In the genomic region with DNA sequence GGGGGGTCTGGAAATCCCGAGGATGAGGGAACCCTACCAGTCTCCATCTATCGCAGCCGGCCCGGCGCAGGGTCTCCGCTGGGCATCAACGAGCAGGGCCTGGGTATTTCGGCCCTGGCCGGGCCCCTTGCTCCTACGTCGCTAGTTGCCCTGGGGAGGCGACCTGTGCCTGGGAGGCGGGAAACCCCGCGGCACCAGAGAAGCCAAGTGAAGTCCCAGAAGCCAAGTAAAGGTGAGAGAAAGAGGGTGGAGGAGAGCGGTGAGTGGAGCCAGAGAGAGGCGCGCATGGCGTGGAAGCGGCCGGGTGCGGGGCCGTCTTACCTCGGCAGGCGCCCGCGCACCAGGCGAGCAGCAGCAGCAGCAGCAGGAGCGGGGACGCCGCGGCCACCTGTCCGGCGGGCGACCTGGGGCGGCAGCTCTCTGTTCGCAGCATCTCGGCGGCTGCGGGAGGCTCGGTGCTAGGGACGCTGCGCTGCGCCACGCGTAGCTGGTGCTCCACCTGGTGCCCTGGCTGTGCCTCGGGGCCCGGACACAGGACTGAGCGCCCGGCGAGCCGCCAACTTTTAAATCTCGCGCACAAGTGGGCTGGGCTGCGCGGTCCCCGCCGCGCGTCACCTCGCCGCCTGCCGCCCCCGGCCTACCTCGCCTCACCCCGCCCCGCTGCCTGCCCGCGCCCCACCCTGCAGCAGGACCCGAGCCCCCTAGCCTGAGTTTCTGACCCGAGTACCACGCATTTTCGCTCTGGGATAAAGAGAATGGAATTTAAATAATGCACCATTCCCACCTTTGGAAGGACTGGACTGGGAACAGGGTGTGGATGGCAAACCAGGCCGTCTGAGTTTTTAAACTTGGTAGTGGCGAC, we compare ENCODE assay signal across 1 cellular context.
TF ChIP-seq lines count a peak whose summit lies in the region.

A gene with protein sequence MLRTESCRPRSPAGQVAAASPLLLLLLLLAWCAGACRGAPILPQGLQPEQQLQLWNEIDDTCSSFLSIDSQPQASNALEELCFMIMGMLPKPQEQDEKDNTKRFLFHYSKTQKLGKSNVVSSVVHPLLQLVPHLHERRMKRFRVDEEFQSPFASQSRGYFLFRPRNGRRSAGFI (minus strand): TSS at position 539 of the 862 bp plus-strand sequence. CDS start 106 bp downstream, at position 433.

TF ChIP-seq in K562, 482 proteins besides CTCF, POLR2A, EP300 and RAD21 (continued from another document and continues in another):
- TF ChIP-seq, protein P1, sequence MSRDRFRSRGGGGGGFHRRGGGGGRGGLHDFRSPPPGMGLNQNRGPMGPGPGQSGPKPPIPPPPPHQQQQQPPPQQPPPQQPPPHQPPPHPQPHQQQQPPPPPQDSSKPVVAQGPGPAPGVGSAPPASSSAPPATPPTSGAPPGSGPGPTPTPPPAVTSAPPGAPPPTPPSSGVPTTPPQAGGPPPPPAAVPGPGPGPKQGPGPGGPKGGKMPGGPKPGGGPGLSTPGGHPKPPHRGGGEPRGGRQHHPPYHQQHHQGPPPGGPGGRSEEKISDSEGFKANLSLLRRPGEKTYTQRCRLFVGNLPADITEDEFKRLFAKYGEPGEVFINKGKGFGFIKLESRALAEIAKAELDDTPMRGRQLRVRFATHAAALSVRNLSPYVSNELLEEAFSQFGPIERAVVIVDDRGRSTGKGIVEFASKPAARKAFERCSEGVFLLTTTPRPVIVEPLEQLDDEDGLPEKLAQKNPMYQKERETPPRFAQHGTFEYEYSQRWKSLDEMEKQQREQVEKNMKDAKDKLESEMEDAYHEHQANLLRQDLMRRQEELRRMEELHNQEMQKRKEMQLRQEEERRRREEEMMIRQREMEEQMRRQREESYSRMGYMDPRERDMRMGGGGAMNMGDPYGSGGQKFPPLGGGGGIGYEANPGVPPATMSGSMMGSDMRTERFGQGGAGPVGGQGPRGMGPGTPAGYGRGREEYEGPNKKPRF (IDR thresholded peaks at IDR 0.05; ENCODE audit: low read depth, low read length) = no peak
- no peak for TF ChIP-seq BMI1 (IDR thresholded peaks at IDR 0.05; ENCODE audit: low read length)
- TF ChIP-seq ETV6 (IDR thresholded peaks at IDR 0.05; ENCODE audit: borderline replicate concordance in 1 of 2, low read depth in 2 of 2, low read length in 1 of 2) = no peak
- no peak for TF ChIP-seq ETV6 (CRISPR knock-in tag; IDR thresholded peaks at IDR 0.05; ENCODE audit: borderline replicate concordance)
- peak; percentile 43; the same call in 1 of the 2 replicates for TF ChIP-seq PML (IDR thresholded peaks at IDR 0.05; ENCODE audit: low read length)
- TF ChIP-seq ELF2 (CRISPR knock-in tag; IDR thresholded peaks at IDR 0.05) = no peak
- no peak for TF ChIP-seq RFX5 (IDR thresholded peaks at IDR 0.05; ENCODE audit: low read depth, low read length)
- no peak for TF ChIP-seq POU5F1 (IDR thresholded peaks at IDR 0.05; ENCODE audit: borderline replicate concordance, low read depth, low read length, partially characterized antibody)
- no peak for TF ChIP-seq XRCC3 (IDR thresholded peaks at IDR 0.05)
- TF ChIP-seq MYNN (IDR thresholded peaks at IDR 0.05) = 0 out of 2 replicates have a peak, but pooled peaks have one; percentile 50
- no peak for TF ChIP-seq MYNN (CRISPR knock-in tag; IDR thresholded peaks at IDR 0.05)
- TF ChIP-seq RBM34 (IDR thresholded peaks at IDR 0.05; ENCODE audit: borderline replicate concordance, insufficient read depth, low read length) = 0 out of 2 replicates have a peak, but pooled peaks have one; percentile 72
- TF ChIP-seq NONO (IDR thresholded peaks at IDR 0.05; ENCODE audit: low read depth in 2 of 2, low read length in 1 of 2) = peak; percentile 31 to 97; a peak in 2 of 4 replicates
- no peak for TF ChIP-seq ZNF77 (CRISPR knock-in tag; IDR thresholded peaks at IDR 0.05)
- TF ChIP-seq, protein P2, sequence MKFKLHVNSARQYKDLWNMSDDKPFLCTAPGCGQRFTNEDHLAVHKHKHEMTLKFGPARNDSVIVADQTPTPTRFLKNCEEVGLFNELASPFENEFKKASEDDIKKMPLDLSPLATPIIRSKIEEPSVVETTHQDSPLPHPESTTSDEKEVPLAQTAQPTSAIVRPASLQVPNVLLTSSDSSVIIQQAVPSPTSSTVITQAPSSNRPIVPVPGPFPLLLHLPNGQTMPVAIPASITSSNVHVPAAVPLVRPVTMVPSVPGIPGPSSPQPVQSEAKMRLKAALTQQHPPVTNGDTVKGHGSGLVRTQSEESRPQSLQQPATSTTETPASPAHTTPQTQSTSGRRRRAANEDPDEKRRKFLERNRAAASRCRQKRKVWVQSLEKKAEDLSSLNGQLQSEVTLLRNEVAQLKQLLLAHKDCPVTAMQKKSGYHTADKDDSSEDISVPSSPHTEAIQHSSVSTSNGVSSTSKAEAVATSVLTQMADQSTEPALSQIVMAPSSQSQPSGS (CRISPR knock-in tag; IDR thresholded peaks at IDR 0.05) = no peak
- TF ChIP-seq DPF2 (IDR thresholded peaks at IDR 0.05) = no peak
- TF ChIP-seq NCOA2 (IDR thresholded peaks at IDR 0.05; ENCODE audit: partially characterized antibody in 2 of 2) = no peak
- no peak for TF ChIP-seq MTF1 (CRISPR knock-in tag; IDR thresholded peaks at IDR 0.05; ENCODE audit: borderline replicate concordance)
- no peak for TF ChIP-seq NFE2L1 (tag; IDR thresholded peaks at IDR 0.05; ENCODE audit: borderline replicate concordance, low read depth)
- no peak for TF ChIP-seq ZNF431 (CRISPR knock-in tag; IDR thresholded peaks at IDR 0.05)
- no peak for TF ChIP-seq HNRNPK (IDR thresholded peaks at IDR 0.05; ENCODE audit: low read depth, low read length, poor library complexity, severe bottlenecking)
- TF ChIP-seq, protein P3, sequence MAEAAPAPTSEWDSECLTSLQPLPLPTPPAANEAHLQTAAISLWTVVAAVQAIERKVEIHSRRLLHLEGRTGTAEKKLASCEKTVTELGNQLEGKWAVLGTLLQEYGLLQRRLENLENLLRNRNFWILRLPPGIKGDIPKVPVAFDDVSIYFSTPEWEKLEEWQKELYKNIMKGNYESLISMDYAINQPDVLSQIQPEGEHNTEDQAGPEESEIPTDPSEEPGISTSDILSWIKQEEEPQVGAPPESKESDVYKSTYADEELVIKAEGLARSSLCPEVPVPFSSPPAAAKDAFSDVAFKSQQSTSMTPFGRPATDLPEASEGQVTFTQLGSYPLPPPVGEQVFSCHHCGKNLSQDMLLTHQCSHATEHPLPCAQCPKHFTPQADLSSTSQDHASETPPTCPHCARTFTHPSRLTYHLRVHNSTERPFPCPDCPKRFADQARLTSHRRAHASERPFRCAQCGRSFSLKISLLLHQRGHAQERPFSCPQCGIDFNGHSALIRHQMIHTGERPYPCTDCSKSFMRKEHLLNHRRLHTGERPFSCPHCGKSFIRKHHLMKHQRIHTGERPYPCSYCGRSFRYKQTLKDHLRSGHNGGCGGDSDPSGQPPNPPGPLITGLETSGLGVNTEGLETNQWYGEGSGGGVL (CRISPR knock-in tag; IDR thresholded peaks at IDR 0.05) = no peak
- 0 out of 2 replicates have a peak, but pooled peaks have one; percentile 18 for TF ChIP-seq KLF1 (tag; IDR thresholded peaks at IDR 0.05)
- TF ChIP-seq, protein P4, sequence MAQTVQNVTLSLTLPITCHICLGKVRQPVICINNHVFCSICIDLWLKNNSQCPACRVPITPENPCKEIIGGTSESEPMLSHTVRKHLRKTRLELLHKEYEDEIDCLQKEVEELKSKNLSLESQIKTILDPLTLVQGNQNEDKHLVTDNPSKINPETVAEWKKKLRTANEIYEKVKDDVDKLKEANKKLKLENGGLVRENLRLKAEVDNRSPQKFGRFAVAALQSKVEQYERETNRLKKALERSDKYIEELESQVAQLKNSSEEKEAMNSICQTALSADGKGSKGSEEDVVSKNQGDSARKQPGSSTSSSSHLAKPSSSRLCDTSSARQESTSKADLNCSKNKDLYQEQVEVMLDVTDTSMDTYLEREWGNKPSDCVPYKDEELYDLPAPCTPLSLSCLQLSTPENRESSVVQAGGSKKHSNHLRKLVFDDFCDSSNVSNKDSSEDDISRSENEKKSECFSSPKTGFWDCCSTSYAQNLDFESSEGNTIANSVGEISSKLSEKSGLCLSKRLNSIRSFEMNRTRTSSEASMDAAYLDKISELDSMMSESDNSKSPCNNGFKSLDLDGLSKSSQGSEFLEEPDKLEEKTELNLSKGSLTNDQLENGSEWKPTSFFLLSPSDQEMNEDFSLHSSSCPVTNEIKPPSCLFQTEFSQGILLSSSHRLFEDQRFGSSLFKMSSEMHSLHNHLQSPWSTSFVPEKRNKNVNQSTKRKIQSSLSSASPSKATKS (CRISPR knock-in tag; IDR thresholded peaks at IDR 0.05) = no peak
- TF ChIP-seq FOXP1 (CRISPR knock-in tag; IDR thresholded peaks at IDR 0.05) = no peak
- no peak for TF ChIP-seq OTX1 (CRISPR knock-in tag; IDR thresholded peaks at IDR 0.05)
- TF ChIP-seq, protein P5, sequence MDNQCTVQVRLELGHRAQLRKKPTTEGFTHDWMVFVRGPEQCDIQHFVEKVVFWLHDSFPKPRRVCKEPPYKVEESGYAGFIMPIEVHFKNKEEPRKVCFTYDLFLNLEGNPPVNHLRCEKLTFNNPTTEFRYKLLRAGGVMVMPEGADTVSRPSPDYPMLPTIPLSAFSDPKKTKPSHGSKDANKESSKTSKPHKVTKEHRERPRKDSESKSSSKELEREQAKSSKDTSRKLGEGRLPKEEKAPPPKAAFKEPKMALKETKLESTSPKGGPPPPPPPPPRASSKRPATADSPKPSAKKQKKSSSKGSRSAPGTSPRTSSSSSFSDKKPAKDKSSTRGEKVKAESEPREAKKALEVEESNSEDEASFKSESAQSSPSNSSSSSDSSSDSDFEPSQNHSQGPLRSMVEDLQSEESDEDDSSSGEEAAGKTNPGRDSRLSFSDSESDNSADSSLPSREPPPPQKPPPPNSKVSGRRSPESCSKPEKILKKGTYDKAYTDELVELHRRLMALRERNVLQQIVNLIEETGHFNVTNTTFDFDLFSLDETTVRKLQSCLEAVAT (IDR thresholded peaks at IDR 0.05) = peak; percentile 12 to 18; a peak in 2 of 4 replicates
- TF ChIP-seq KLF10 (CRISPR knock-in tag; IDR thresholded peaks at IDR 0.05) = no peak
- TF ChIP-seq ZNF75A (CRISPR knock-in tag; IDR thresholded peaks at IDR 0.05) = no peak
- TF ChIP-seq GTF2E2 (tag; IDR thresholded peaks at IDR 0.05) = no peak
- TF ChIP-seq ZBTB1 (CRISPR knock-in tag; IDR thresholded peaks at IDR 0.05; ENCODE audit: borderline replicate concordance, low read depth) = no peak
- TF ChIP-seq ZNF583 (CRISPR knock-in tag; IDR thresholded peaks at IDR 0.05) = no peak
- no peak for TF ChIP-seq ZNF79 (CRISPR knock-in tag; IDR thresholded peaks at IDR 0.05; ENCODE audit: low read depth)
- no peak for TF ChIP-seq FOSL1 (tag; conservative IDR thresholded peaks at IDR 0.05)
- no peak for TF ChIP-seq SMARCC2 (IDR thresholded peaks at IDR 0.05; ENCODE audit: low read depth)
- no peak for TF ChIP-seq C11orf30 (IDR thresholded peaks at IDR 0.05; ENCODE audit: low read depth)
- TF ChIP-seq SMAD3 (CRISPR knock-in tag; conservative IDR thresholded peaks at IDR 0.05) = no peak
- TF ChIP-seq CTBP1 (IDR thresholded peaks at IDR 0.05; ENCODE audit: borderline replicate concordance) = peak; percentile 86
- no peak for TF ChIP-seq SREBF2 (CRISPR knock-in tag; IDR thresholded peaks at IDR 0.05)
- TF ChIP-seq CBX1 (IDR thresholded peaks at IDR 0.05; ENCODE audit: low read depth) = peak; percentile 78
- no peak for TF ChIP-seq PCBP2 (IDR thresholded peaks at IDR 0.05; ENCODE audit: low read depth, low read length, poor library complexity, severe bottlenecking)
- no peak for TF ChIP-seq ZC3H11A (IDR thresholded peaks at IDR 0.05; ENCODE audit: low read depth, low read length)
- no peak for TF ChIP-seq ATF1 (CRISPR knock-in tag; IDR thresholded peaks at IDR 0.05)
- TF ChIP-seq ATF1 (tag; IDR thresholded peaks at IDR 0.05) = peak; percentile 69
- no peak for TF ChIP-seq FOXJ2 (tag; IDR thresholded peaks at IDR 0.05)
- no peak for TF ChIP-seq PRPF4 (IDR thresholded peaks at IDR 0.05; ENCODE audit: insufficient read depth, low read depth, low read length, poor library complexity, severe bottlenecking)
- TF ChIP-seq STAT5A (IDR thresholded peaks at IDR 0.05; ENCODE audit: borderline replicate concordance, low read length) = no peak
- peak; percentile 22 for TF ChIP-seq RBM25 (IDR thresholded peaks at IDR 0.05; ENCODE audit: low read depth, low read length, severe bottlenecking)
- 0 out of 2 replicates have a peak, but pooled peaks have one; percentile 39 for TF ChIP-seq MYBL2 (IDR thresholded peaks at IDR 0.05; ENCODE audit: low read depth)
- no peak for TF ChIP-seq MYBL2 (CRISPR knock-in tag; IDR thresholded peaks at IDR 0.05; ENCODE audit: borderline replicate concordance)
- TF ChIP-seq TBL1XR1 (IDR thresholded peaks at IDR 0.05; ENCODE audit: low read length in 2 of 2) = no peak
- TF ChIP-seq POLR2H (tag; IDR thresholded peaks at IDR 0.05; ENCODE audit: low read depth) = peak; percentile 69
- no peak for TF ChIP-seq PHB (CRISPR knock-in tag; IDR thresholded peaks at IDR 0.05)
- peak; percentile 81 to 87; a peak in 2 of 4 replicates for TF ChIP-seq SIN3A (IDR thresholded peaks at IDR 0.05; ENCODE audit: borderline replicate concordance in 2 of 2, control insufficient read depth in 1 of 2, low read depth in 2 of 2, low read length in 2 of 2)
- TF ChIP-seq TAF1 (IDR thresholded peaks at IDR 0.05; ENCODE audit: control insufficient read depth, extremely low read depth, insufficient read depth, low read length, severe bottlenecking) = peak; percentile 77
- no peak for TF ChIP-seq CBFA2T3 (IDR thresholded peaks at IDR 0.05)
- TF ChIP-seq, protein P6, sequence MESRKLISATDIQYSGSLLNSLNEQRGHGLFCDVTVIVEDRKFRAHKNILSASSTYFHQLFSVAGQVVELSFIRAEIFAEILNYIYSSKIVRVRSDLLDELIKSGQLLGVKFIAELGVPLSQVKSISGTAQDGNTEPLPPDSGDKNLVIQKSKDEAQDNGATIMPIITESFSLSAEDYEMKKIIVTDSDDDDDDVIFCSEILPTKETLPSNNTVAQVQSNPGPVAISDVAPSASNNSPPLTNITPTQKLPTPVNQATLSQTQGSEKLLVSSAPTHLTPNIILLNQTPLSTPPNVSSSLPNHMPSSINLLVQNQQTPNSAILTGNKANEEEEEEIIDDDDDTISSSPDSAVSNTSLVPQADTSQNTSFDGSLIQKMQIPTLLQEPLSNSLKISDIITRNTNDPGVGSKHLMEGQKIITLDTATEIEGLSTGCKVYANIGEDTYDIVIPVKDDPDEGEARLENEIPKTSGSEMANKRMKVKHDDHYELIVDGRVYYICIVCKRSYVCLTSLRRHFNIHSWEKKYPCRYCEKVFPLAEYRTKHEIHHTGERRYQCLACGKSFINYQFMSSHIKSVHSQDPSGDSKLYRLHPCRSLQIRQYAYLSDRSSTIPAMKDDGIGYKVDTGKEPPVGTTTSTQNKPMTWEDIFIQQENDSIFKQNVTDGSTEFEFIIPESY (CRISPR knock-in tag; IDR thresholded peaks at IDR 0.05) = peak; percentile 13; the same call in 1 of the 2 replicates
- TF ChIP-seq ZNF263 (CRISPR knock-in tag; IDR thresholded peaks at IDR 0.05; ENCODE audit: borderline replicate concordance) = no peak
- peak; percentile 7; the same call in 1 of the 2 replicates for TF ChIP-seq BHLHE40 (IDR thresholded peaks at IDR 0.05; ENCODE audit: low read length)
- TF ChIP-seq, protein P7, sequence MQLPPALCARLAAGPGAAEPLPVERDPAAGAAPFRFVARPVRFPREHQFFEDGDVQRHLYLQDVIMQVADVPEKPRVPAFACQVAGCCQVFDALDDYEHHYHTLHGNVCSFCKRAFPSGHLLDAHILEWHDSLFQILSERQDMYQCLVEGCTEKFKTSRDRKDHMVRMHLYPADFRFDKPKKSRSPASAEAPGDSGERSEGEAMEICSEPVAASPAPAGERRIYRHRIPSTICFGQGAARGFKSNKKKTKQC (CRISPR knock-in tag; IDR thresholded peaks at IDR 0.05) = no peak
